In genomic region chr12:110577717-110578521, GRCh38 we compare ENCODE assay signal across 9 cellular contexts. TPM values are rescaled to one million over a fixed set of nuclear protein-coding genes. Genes with fewer than 3 reads are reported as not detected.
DNase-seq lines count a peak whose midpoint lies in the region; ATAC-seq, FAIRE-seq and TF ChIP-seq lines count a peak whose summit lies in the region.
"Had no signal": no experiment of that assay in that cellular context is flagged by ENCODE, and none has a peak within 500 bp of the region (broad histone marks: within the 10 kb centered on the region; RNA-seq: fewer than 3 reads in every experiment).

No MANE protein-coding gene starts in this region.

- no peak for TF ChIP-seq CTCF in osteocyte (IDR thresholded peaks at IDR 0.05)
- no peak for TF ChIP-seq CTCF in MM.1S (IDR thresholded peaks at IDR 0.05; ENCODE audit: low read length)

- H3K27ac Mint-ChIP-seq in osteocyte (ENCODE audit: unreplicated experiment), result peak overlapping the region; percentile 95

- no peak for TF ChIP-seq POLR2A in H54 (IDR thresholded peaks at IDR 0.05; ENCODE audit: low read depth, low read length)

- H3F3A ChIP-seq in MM.1S (ENCODE audit: insufficient read depth, low read length), result no peaks in the 10 kb centered on the region

- peak overlapping the region; percentile 59 for H3K27ac ChIP-seq in duodenal mucosa (ENCODE audit: low read depth, low read length)
- H3K27ac ChIP-seq in MM.1S (ENCODE audit: low read length), result no peak overlapping the region

- no peaks in the 10 kb centered on the region for H3K36me3 Mint-ChIP-seq in osteocyte (ENCODE audit: unreplicated experiment)

- H2AFZ ChIP-seq in MM.1S (ENCODE audit: low read length), result no peak overlapping the region

- H3K4me1 Mint-ChIP-seq in osteocyte (ENCODE audit: unreplicated experiment), result peaks cover 58% of the 10 kb centered on the region

- peak overlapping the region; percentile 26 to 48 for H3K9ac ChIP-seq in duodenal mucosa (ENCODE audit: low read depth in 1 of 2, low read length in 2 of 2)
- H3K9ac ChIP-seq in MM.1S (ENCODE audit: low read length), result no peak overlapping the region

- H3K27me3 ChIP-seq in duodenal mucosa (ENCODE audit: control insufficient read depth in 1 of 2, insufficient read depth in 2 of 2, low read length in 2 of 2), result no peaks in the 10 kb centered on the region
- H3K27me3 ChIP-seq in MM.1S (replicated peaks; ENCODE audit: insufficient read depth, low read length), result no peaks in the 10 kb centered on the region

- no peaks in the 10 kb centered on the region for H3K36me3 ChIP-seq in duodenal mucosa (ENCODE audit: control insufficient read depth in 1 of 2, insufficient read depth in 2 of 2, low read length in 2 of 2)
- H3K36me3 ChIP-seq in MM.1S (replicated peaks; ENCODE audit: insufficient read depth, low read length), result no peaks in the 10 kb centered on the region

- H3K9me2 ChIP-seq in MM.1S (replicated peaks; ENCODE audit: insufficient read depth, low read length), result no peaks in the 10 kb centered on the region

- H3K4me1 ChIP-seq in duodenal mucosa (ENCODE audit: control insufficient read depth in 1 of 2, insufficient read depth in 2 of 2, low read length in 2 of 2) (peaks cover 41 to 46% of the 10 kb centered on the region in 2 donors), MM.1S (ENCODE audit: low read length) (0 out of 2 replicates have a peak, but pooled peaks cover 4% of the 10 kb centered on the region)

- H4K20me1 ChIP-seq in MM.1S (ENCODE audit: insufficient read depth, low read length), result no peaks in the 10 kb centered on the region

- peak; percentile 50 for ATAC-seq in SK-N-SH treated with all-trans-retinoic acid at 6 μM for 48 hours

- DNase-seq in AML-193 (lab: John Stamatoyannopoulos, UW) (peak; percentile 65 to 67), H54 (ENCODE audit: insufficient read length, low spot score) (no peak), osteocyte (ENCODE audit: extremely low spot score, unreplicated experiment) (no peak), NCI-H748 (lab: John Stamatoyannopoulos, UW; ENCODE audit: unreplicated experiment) (no peak), MM.1S (no peak), NCI-H82 treated with DMSO at 0.1 percent for 48 hours (lab: John Stamatoyannopoulos, UW; ENCODE audit: unreplicated experiment) (no peak)
- DNase-seq: left cardiac atrium had no signal

- H3K4me3 ChIP-seq in duodenal mucosa (ENCODE audit: low read depth in 1 of 2, low read length in 2 of 2) (peak overlapping the region; percentile 10 to 21), MM.1S (ENCODE audit: low read length) (no peak overlapping the region)

- FAIRE-seq in H54 (lab: Jason Lieb, UNC), result peak; percentile 85

- H3K9me3 ChIP-seq in duodenal mucosa (ENCODE audit: control insufficient read depth in 1 of 2, low read length in 2 of 2) (no peaks in the 10 kb centered on the region), MM.1S (replicated peaks; ENCODE audit: insufficient read depth, low read length) (no peaks in the 10 kb centered on the region)

- no peak overlapping the region for H3K4me2 ChIP-seq in MM.1S (ENCODE audit: low read depth, low read length)

- peaks cover 95% of the 10 kb centered on the region for H3K79me2 ChIP-seq in MM.1S (ENCODE audit: low read length)

- H3K4me3 Mint-ChIP-seq in osteocyte (ENCODE audit: unreplicated experiment), result peak overlapping the region; percentile 41

- H3K27me3 Mint-ChIP-seq in osteocyte (ENCODE audit: unreplicated experiment), result no peaks in the 10 kb centered on the region

- no peaks in the 10 kb centered on the region for H3K9me3 Mint-ChIP-seq in osteocyte (ENCODE audit: unreplicated experiment)

TF ChIP-seq in SK-N-SH treated with all-trans-retinoic acid at 6 μM for 48 hours, 23 proteins besides CTCF, POLR2A, EP300 and RAD21:
- no peak for TF ChIP-seq PPARA (CRISPR knock-in tag; IDR thresholded peaks at IDR 0.05; ENCODE audit: borderline replicate concordance)
- peak; percentile 95 for TF ChIP-seq ZFP3 (CRISPR knock-in tag; IDR thresholded peaks at IDR 0.05)

RNA-seq across cellular contexts. Expression of gene PPTC7, which starts 5.2 kb away (rescaled TPM):
- total RNA-seq in osteocyte, result 13.3 and 14.4 TPM in 2 replicates

RNA-seq across cellular contexts. Expression of gene TCTN1, which starts 36.0 kb away (rescaled TPM):
- 49.5 and 51.4 TPM in 2 replicates for total RNA-seq in osteocyte

Comparison
In these comparisons a context has a peak if more than half of its experiments do, and no peak if none do; other contexts are left out.
1. DNase-seq: peak in AML-193 (2 of 2); none in H54 (single experiment), osteocyte (single experiment), NCI-H748 (single experiment), MM.1S (single experiment) and NCI-H82 treated with DMSO at 0.1 percent for 48 hours (single experiment).